Comparison of ENCODE assay signal across 12 cellular contexts in the genomic region with DNA sequence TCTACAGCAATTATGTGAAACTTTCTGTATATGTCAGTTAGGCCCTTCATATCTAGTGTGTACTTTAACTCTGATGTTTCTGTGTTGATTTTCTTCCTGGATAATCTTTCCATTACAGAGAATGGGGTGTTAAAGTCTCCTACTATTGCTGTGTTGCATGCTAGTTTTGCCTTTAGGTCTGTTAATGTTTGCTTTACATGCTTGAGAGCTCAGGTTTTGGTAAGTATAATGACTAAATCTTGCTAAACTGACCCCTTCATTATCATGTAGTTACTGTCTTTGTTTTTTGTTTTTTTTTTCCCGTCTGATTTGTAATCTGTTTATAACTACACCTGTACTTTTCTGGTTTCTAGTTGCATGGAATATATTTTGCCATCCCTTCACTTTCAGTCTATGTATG.
DNase-seq lines count a peak whose midpoint lies in the region; ATAC-seq and TF ChIP-seq lines count a peak whose summit lies in the region.
"Had no signal": no experiment of that assay in that cellular context is flagged by ENCODE, and none has a peak within 500 bp of the region (broad histone marks: within the 10 kb centered on the region; RNA-seq: fewer than 3 reads in every experiment).

No MANE protein-coding gene starts in this region.

- H3K9me3 ChIP-seq in hepatocyte (ENCODE audit: low read depth), result no peaks in the 10 kb centered on the region

- 50% methylated on average over 1 of the region's 1 CpG for WGBS in hepatocyte (ENCODE audit: low lambda C conversion rate, missing lambda C conversion rate)

- no peak for TF ChIP-seq CTCF in hepatocyte (IDR thresholded peaks at IDR 0.05; ENCODE audit: poor library complexity)

- intact Hi-C loops in left ventricle myocardium superior (cut with micrococcal nuclease), result no loop called here

- H3K79me2 ChIP-seq in hepatocyte, result peaks cover 20% of the 10 kb centered on the region

- peak overlapping the region; percentile 20 for H3K4me3 ChIP-seq in hepatocyte

- peaks cover 19% of the 10 kb centered on the region for H3K4me1 ChIP-seq in hepatocyte (ENCODE audit: insufficient read depth)

- ATAC-seq in GM18502 (IDR thresholded peaks at IDR 0.05; ENCODE audit: poor library complexity, unreplicated experiment), result peak; percentile 41
- ATAC-seq in GM21381 (IDR thresholded peaks at IDR 0.05; ENCODE audit: unreplicated experiment), result peak; percentile 48
- ATAC-seq in HG03064 (IDR thresholded peaks at IDR 0.05; ENCODE audit: low read depth, unreplicated experiment), result peak; percentile 56
- no peak for ATAC-seq in left ventricle myocardium superior

- no peak overlapping the region for H2AFZ ChIP-seq in hepatocyte

- H3K27ac ChIP-seq in hepatocyte, result peak overlapping the region; percentile 82

- H4K20me1 ChIP-seq in hepatocyte (ENCODE audit: insufficient read depth, poor library complexity, severe bottlenecking), result no peaks in the 10 kb centered on the region

- H3K27me3 ChIP-seq in hepatocyte, result no peaks in the 10 kb centered on the region

- H3K36me3 ChIP-seq in hepatocyte (replicated peaks; ENCODE audit: insufficient read depth, low read depth), result no peaks in the 10 kb centered on the region

- no peak for DNase-seq in hepatocyte (ENCODE audit: low spot score)
- DNase-seq in KG1 (lab: John Stamatoyannopoulos, UW), result no peak
- no peak for DNase-seq in HuH-7.5 (ENCODE audit: low spot score)
- no peak for DNase-seq in DMS153 (lab: John Stamatoyannopoulos, UW)
- no peak for DNase-seq in left ventricle myocardium superior
- DNase-seq: midbrain, NCI-H69, SHP77, T-helper 9 cell had no signal

- H3K9me2 ChIP-seq in hepatocyte (replicated peaks; ENCODE audit: insufficient read depth), result no peaks in the 10 kb centered on the region

- peak overlapping the region; percentile 58 for H3K4me2 ChIP-seq in hepatocyte
